ENCODE assay signal across 1 cellular context in genomic region chr6:28343898-28344677, GRCh38.
TF ChIP-seq lines count a peak whose summit lies in the region.

No MANE protein-coding gene starts in this region.

TF ChIP-seq in K562, 482 proteins besides CTCF, POLR2A, EP300 and RAD21 (continued from another document and continues in another):
- TF ChIP-seq, protein P1, sequence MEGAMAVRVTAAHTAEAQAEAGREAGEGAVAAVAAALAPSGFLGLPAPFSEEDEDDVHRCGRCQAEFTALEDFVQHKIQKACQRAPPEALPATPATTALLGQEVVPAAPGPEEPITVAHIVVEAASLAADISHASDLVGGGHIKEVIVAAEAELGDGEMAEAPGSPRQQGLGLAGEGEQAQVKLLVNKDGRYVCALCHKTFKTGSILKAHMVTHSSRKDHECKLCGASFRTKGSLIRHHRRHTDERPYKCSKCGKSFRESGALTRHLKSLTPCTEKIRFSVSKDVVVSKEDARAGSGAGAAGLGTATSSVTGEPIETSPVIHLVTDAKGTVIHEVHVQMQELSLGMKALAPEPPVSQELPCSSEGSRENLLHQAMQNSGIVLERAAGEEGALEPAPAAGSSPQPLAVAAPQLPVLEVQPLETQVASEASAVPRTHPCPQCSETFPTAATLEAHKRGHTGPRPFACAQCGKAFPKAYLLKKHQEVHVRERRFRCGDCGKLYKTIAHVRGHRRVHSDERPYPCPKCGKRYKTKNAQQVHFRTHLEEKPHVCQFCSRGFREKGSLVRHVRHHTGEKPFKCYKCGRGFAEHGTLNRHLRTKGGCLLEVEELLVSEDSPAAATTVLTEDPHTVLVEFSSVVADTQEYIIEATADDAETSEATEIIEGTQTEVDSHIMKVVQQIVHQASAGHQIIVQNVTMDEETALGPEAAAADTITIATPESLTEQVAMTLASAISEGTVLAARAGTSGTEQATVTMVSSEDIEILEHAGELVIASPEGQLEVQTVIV (CRISPR knock-in tag; IDR thresholded peaks at IDR 0.05; ENCODE audit: borderline replicate concordance), result no peak
- TF ChIP-seq ZNF431 (CRISPR knock-in tag; IDR thresholded peaks at IDR 0.05), result no peak
- TF ChIP-seq ZNF764 (CRISPR knock-in tag; IDR thresholded peaks at IDR 0.05; ENCODE audit: low read depth), result no peak
- TF ChIP-seq TCF3 (CRISPR knock-in tag; IDR thresholded peaks at IDR 0.05), result peak; percentile 71
- TF ChIP-seq SP2 (IDR thresholded peaks at IDR 0.05; ENCODE audit: extremely low read depth, low read depth, low read length, poor library complexity, severe bottlenecking), result no peak
- TF ChIP-seq PHTF2 (CRISPR knock-in tag; IDR thresholded peaks at IDR 0.05), result no peak
- no peak for TF ChIP-seq TCF15 (CRISPR knock-in tag; IDR thresholded peaks at IDR 0.05)
- TF ChIP-seq ZBTB34 (CRISPR knock-in tag; IDR thresholded peaks at IDR 0.05), result no peak
- TF ChIP-seq, protein P2, sequence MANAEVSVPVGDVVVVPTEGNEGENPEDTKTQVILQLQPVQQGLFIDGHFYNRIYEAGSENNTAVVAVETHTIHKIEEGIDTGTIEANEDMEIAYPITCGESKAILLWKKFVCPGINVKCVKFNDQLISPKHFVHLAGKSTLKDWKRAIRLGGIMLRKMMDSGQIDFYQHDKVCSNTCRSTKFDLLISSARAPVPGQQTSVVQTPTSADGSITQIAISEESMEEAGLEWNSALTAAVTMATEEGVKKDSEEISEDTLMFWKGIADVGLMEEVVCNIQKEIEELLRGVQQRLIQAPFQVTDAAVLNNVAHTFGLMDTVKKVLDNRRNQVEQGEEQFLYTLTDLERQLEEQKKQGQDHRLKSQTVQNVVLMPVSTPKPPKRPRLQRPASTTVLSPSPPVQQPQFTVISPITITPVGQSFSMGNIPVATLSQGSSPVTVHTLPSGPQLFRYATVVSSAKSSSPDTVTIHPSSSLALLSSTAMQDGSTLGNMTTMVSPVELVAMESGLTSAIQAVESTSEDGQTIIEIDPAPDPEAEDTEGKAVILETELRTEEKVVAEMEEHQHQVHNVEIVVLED (CRISPR knock-in tag; IDR thresholded peaks at IDR 0.05), result no peak
- TF ChIP-seq RFX7 (CRISPR knock-in tag; IDR thresholded peaks at IDR 0.05), result no peak
- TF ChIP-seq ZFX (CRISPR knock-in tag; IDR thresholded peaks at IDR 0.05), result no peak
- TF ChIP-seq TGIF2 (CRISPR knock-in tag; IDR thresholded peaks at IDR 0.05), result no peak
- TF ChIP-seq, protein P3, sequence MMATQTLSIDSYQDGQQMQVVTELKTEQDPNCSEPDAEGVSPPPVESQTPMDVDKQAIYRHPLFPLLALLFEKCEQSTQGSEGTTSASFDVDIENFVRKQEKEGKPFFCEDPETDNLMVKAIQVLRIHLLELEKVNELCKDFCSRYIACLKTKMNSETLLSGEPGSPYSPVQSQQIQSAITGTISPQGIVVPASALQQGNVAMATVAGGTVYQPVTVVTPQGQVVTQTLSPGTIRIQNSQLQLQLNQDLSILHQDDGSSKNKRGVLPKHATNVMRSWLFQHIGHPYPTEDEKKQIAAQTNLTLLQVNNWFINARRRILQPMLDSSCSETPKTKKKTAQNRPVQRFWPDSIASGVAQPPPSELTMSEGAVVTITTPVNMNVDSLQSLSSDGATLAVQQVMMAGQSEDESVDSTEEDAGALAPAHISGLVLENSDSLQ (IDR thresholded peaks at IDR 0.05), result peak; percentile 81
- no peak for TF ChIP-seq LARP7 (IDR thresholded peaks at IDR 0.05)
- TF ChIP-seq ZNF668 (CRISPR knock-in tag; IDR thresholded peaks at IDR 0.05), result no peak
- no peak for TF ChIP-seq ZNF124 (CRISPR knock-in tag; IDR thresholded peaks at IDR 0.05)
- TF ChIP-seq, protein P4, sequence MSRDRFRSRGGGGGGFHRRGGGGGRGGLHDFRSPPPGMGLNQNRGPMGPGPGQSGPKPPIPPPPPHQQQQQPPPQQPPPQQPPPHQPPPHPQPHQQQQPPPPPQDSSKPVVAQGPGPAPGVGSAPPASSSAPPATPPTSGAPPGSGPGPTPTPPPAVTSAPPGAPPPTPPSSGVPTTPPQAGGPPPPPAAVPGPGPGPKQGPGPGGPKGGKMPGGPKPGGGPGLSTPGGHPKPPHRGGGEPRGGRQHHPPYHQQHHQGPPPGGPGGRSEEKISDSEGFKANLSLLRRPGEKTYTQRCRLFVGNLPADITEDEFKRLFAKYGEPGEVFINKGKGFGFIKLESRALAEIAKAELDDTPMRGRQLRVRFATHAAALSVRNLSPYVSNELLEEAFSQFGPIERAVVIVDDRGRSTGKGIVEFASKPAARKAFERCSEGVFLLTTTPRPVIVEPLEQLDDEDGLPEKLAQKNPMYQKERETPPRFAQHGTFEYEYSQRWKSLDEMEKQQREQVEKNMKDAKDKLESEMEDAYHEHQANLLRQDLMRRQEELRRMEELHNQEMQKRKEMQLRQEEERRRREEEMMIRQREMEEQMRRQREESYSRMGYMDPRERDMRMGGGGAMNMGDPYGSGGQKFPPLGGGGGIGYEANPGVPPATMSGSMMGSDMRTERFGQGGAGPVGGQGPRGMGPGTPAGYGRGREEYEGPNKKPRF (IDR thresholded peaks at IDR 0.05; ENCODE audit: low read depth, low read length), result no peak
- TF ChIP-seq ZBTB7A (IDR thresholded peaks at IDR 0.05; ENCODE audit: borderline replicate concordance, control insufficient read depth, low read depth, low read length), result no peak
- TF ChIP-seq SUPT5H (IDR thresholded peaks at IDR 0.05), result no peak
- TF ChIP-seq NCOA6 (IDR thresholded peaks at IDR 0.05), result no peak
- TF ChIP-seq KDM4B (IDR thresholded peaks at IDR 0.05; ENCODE audit: borderline replicate concordance in 2 of 2, low read depth in 1 of 2), result no peak
- no peak for TF ChIP-seq RBM14 (IDR thresholded peaks at IDR 0.05; ENCODE audit: borderline replicate concordance, insufficient read depth, low read depth, low read length)
- TF ChIP-seq MYC (IDR thresholded peaks at IDR 0.05; ENCODE audit: low read depth, low read length), result peak; percentile 79
- no peak for TF ChIP-seq MYC (CRISPR knock-in tag; IDR thresholded peaks at IDR 0.05; ENCODE audit: borderline replicate concordance, low read depth)
- no peak for TF ChIP-seq CHAMP1 (IDR thresholded peaks at IDR 0.05)
- TF ChIP-seq ZBTB33 (CRISPR knock-in tag; IDR thresholded peaks at IDR 0.05), result no peak
- no peak for TF ChIP-seq ZNF274 (IDR thresholded peaks at IDR 0.05; ENCODE audit: borderline replicate concordance, low read depth, low read length)
- TF ChIP-seq CBX3 (IDR thresholded peaks at IDR 0.05; ENCODE audit: borderline replicate concordance in 1 of 2, low read length in 2 of 2), result no peak; a peak in 1 of 3 replicates
- TF ChIP-seq MITF (IDR thresholded peaks at IDR 0.05), result peak; percentile 51; the same call in 1 of the 2 replicates
- TF ChIP-seq ZBTB9 (CRISPR knock-in tag; IDR thresholded peaks at IDR 0.05), result 0 out of 2 replicates have a peak, but pooled peaks have one; percentile 11
- no peak for TF ChIP-seq ZFP30 (CRISPR knock-in tag; IDR thresholded peaks at IDR 0.05; ENCODE audit: borderline replicate concordance)
- TF ChIP-seq NR0B1 (IDR thresholded peaks at IDR 0.05; ENCODE audit: partially characterized antibody), result no peak
- TF ChIP-seq ZNF175 (CRISPR knock-in tag; IDR thresholded peaks at IDR 0.05; ENCODE audit: low read depth), result no peak
- no peak for TF ChIP-seq ZNF217 (CRISPR knock-in tag; IDR thresholded peaks at IDR 0.05)
- no peak for TF ChIP-seq ZFP1 (CRISPR knock-in tag; IDR thresholded peaks at IDR 0.05)
- TF ChIP-seq MAFF (IDR thresholded peaks at IDR 0.05; ENCODE audit: low read length), result no peak
- TF ChIP-seq RBBP5 (IDR thresholded peaks at IDR 0.05; ENCODE audit: borderline replicate concordance, insufficient read depth, low read length, poor library complexity, severe bottlenecking), result no peak
- TF ChIP-seq ZNF699 (CRISPR knock-in tag; IDR thresholded peaks at IDR 0.05; ENCODE audit: insufficient replicate concordance), result no peak
- no peak for TF ChIP-seq NFATC3 (IDR thresholded peaks at IDR 0.05)
- TF ChIP-seq, protein P5, sequence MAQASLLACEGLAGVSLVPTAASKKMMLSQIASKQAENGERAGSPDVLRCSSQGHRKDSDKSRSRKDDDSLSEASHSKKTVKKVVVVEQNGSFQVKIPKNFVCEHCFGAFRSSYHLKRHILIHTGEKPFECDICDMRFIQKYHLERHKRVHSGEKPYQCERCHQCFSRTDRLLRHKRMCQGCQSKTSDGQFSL (CRISPR knock-in tag; IDR thresholded peaks at IDR 0.05), result no peak
- TF ChIP-seq, protein P5 (tag; IDR thresholded peaks at IDR 0.05), result no peak
- no peak for TF ChIP-seq NCOA2 (IDR thresholded peaks at IDR 0.05; ENCODE audit: partially characterized antibody in 2 of 2)
